12 cellular contexts compared by ENCODE assay signal in the genomic region with DNA sequence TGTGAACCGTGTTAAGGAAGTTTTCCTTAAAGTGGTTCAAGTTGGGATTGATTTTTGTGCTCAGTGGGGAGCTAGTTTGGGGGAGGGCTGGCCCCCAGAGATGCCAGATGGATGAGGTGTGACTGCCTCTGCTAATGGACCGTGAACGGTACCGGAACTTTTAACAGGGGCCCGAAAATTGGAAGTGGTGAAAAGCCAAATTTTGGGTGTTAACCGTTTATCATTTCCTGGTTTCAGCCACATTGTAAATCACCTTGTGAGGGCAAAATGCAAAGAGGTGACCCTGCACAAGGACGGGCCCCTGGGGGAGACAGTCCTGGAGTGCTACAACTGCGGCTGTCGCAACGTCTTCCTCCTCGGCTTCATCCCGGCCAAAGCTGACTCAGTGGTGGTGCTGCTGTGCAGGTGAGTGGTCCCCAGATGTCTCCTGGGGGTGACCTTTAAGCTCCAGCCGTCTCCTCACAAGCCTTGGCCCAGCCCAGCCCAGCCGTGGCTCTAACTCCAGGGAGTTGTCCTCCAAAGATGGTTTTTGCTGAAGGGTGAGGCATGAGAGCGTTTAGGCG. TPM values are rescaled to one million over a fixed set of nuclear protein-coding genes. Genes with fewer than 3 reads are reported as not detected.
A peak's percentile ranks its signal among the peaks of the same experiment; 100 is the strongest.
DNase-seq lines count a peak whose midpoint lies in the region; ATAC-seq and TF ChIP-seq lines count a peak whose summit lies in the region.
"Had no signal": no experiment of that assay in that cellular context is flagged by ENCODE, and none has a peak within 500 bp of the region (broad histone marks: within the 10 kb centered on the region; RNA-seq: fewer than 3 reads in every experiment).

No MANE protein-coding gene starts in this region.

- POLR2A ChIA-PET in MCF 10A (lab: Yijun Ruan, JAX) = interaction anchor here (1.4 to 4.0 kb wide), 2 partner anchors 18 to 88 kb away, joined by 3 to 12 read pairs; a partner anchor contains a TSS

- H3K4me1 Mint-ChIP-seq in activated CD8-positive, alpha-beta memory T cell treated with anti-CD3 and anti-CD28 coated beads, Interleukin-2, amount 10 ng/mL, durations not matched to agents 7 days and 5 days = peaks cover 55% of the 10 kb centered on the region
- peaks cover 20% of the 10 kb centered on the region for H3K4me1 Mint-ChIP-seq in MCF 10A (ENCODE audit: insufficient read depth, unreplicated experiment)

- no peaks in the 10 kb centered on the region for H3K27me3 ChIP-seq in mesenchymal stem cell (ENCODE audit: control insufficient read depth in 1 of 2, insufficient read depth in 1 of 2, low read length in 2 of 2)
- no peaks in the 10 kb centered on the region for H3K27me3 ChIP-seq in tibial nerve
- H3K27me3 ChIP-seq: pancreas had no signal

- CTCF ChIA-PET in activated CD8-positive, alpha-beta memory T cell treated with anti-CD3 and anti-CD28 coated beads, Interleukin-2, amount 10 ng/mL, durations not matched to agents 7 days and 5 days (lab: Charles Lee) = interaction anchor here (1.0 to 5.9 kb wide), 3 partner anchors 16 to 462 kb away, joined by 3 to 58 read pairs (median 3); a partner anchor contains a TSS
- CTCF ChIA-PET in MCF 10A (lab: Yijun Ruan, JAX) = interaction anchor here (0.5 to 7.7 kb wide), 8 partner anchors 12 to 461 kb away, joined by 3 to 69 read pairs (median 4); no protein-coding TSS in a partner anchor

- H3K9me3 ChIP-seq in mesenchymal stem cell (ENCODE audit: control insufficient read depth, low read length) = no peaks in the 10 kb centered on the region
- H3K9me3 ChIP-seq in tibial nerve = no peaks in the 10 kb centered on the region
- H3K9me3 ChIP-seq: pancreas had no signal

- H3K27ac ChIP-seq in mesenchymal stem cell (ENCODE audit: low read length, poor library complexity, severe bottlenecking) = no peak overlapping the region
- peak overlapping the region in 3 of 4 donors; percentile 67 to 84 (median 81) for H3K27ac ChIP-seq in tibial nerve

- no peak overlapping the region for H3K4me2 ChIP-seq in mesenchymal stem cell (ENCODE audit: low read length, poor library complexity, severe bottlenecking)

- H3K4ac ChIP-seq in mesenchymal stem cell (ENCODE audit: low read depth in 1 of 2, low read length in 2 of 2) = no peak overlapping the region

- H3K9me3 Mint-ChIP-seq in activated CD8-positive, alpha-beta memory T cell treated with anti-CD3 and anti-CD28 coated beads, Interleukin-2, amount 10 ng/mL, durations not matched to agents 7 days and 5 days (ENCODE audit: low read depth) = no peaks in the 10 kb centered on the region
- H3K9me3 Mint-ChIP-seq in MCF 10A (ENCODE audit: unreplicated experiment) = no peaks in the 10 kb centered on the region
- H3K9me3 Mint-ChIP-seq: activated T-cell treated with anti-CD3 and anti-CD28 coated beads, Interleukin-2, amount 50 U/mL, for 4 hours had no signal

- no peak overlapping the region for H3K4me3 Mint-ChIP-seq in activated CD8-positive, alpha-beta memory T cell treated with anti-CD3 and anti-CD28 coated beads, Interleukin-2, amount 10 ng/mL, durations not matched to agents 7 days and 5 days
- no peak overlapping the region for H3K4me3 Mint-ChIP-seq in MCF 10A (ENCODE audit: unreplicated experiment)
- H3K4me3 Mint-ChIP-seq: activated T-cell treated with anti-CD3 and anti-CD28 coated beads, Interleukin-2, amount 50 U/mL, for 4 hours had no signal

- no peak for ATAC-seq in activated CD8-positive, alpha-beta memory T cell treated with anti-CD3 and anti-CD28 coated beads, Interleukin-2, amount 10 ng/mL, durations not matched to agents 7 days and 5 days
- ATAC-seq in GM19328 (IDR thresholded peaks at IDR 0.05; ENCODE audit: unreplicated experiment) = no peak
- ATAC-seq in left colon = no peak

- H3K4me3 ChIP-seq in mesenchymal stem cell (ENCODE audit: insufficient read depth in 1 of 2, low read depth in 1 of 2, low read length in 2 of 2) (peak overlapping the region in 1 of 2 experiments; percentile 69), tibial nerve (no peak overlapping the region)
- H3K4me3 ChIP-seq: pancreas had no signal

- BruUV-seq in MCF 10A (replicated peaks; lab: Mats Ljungman, UMichigan) = no TSS peak

- H3K27me3 Mint-ChIP-seq in activated CD8-positive, alpha-beta memory T cell treated with anti-CD3 and anti-CD28 coated beads, Interleukin-2, amount 10 ng/mL, durations not matched to agents 7 days and 5 days = no peaks in the 10 kb centered on the region
- no peaks in the 10 kb centered on the region for H3K27me3 Mint-ChIP-seq in MCF 10A (ENCODE audit: insufficient read depth, unreplicated experiment)

- DNase-seq in activated CD8-positive, alpha-beta memory T cell treated with anti-CD3 and anti-CD28 coated beads, Interleukin-2, amount 10 ng/mL, durations not matched to agents 7 days and 5 days = no peak
- no peak for DNase-seq in activated CD8-positive, alpha-beta memory T cell treated with anti-CD3 and anti-CD28 coated beads for 24 hours
- no peak for DNase-seq in MCF 10A (ENCODE audit: unreplicated experiment)
- DNase-seq in mesenchymal stem cell = no peak
- DNase-seq in tibial nerve (ENCODE audit: low spot score in 2 of 2) = no peak
- DNase-seq in T-helper 9 cell = no peak
- DNase-seq in left colon = no peak
- DNase-seq: activated T-cell treated with anti-CD3 and anti-CD28 coated beads, Interleukin-2, amount 50 U/mL, for 4 hours; GOT3; NCI-H2081 treated with DMSO at 0.1 percent for 48 hours had no signal

- no peak overlapping the region for H2BK12ac ChIP-seq in mesenchymal stem cell (ENCODE audit: low read length in 2 of 2)

- H3K79me1 ChIP-seq in mesenchymal stem cell (replicated peaks; ENCODE audit: low read length, poor library complexity, severe bottlenecking) = peaks cover 60% of the 10 kb centered on the region

- H3K18ac ChIP-seq in mesenchymal stem cell (ENCODE audit: low read depth in 1 of 2, low read length in 2 of 2) = no peak overlapping the region

- no peak overlapping the region for H4K8ac ChIP-seq in mesenchymal stem cell (ENCODE audit: low read length)

- H3K36me3 Mint-ChIP-seq in activated CD8-positive, alpha-beta memory T cell treated with anti-CD3 and anti-CD28 coated beads, Interleukin-2, amount 10 ng/mL, durations not matched to agents 7 days and 5 days = peaks cover 38% of the 10 kb centered on the region
- peaks cover 85% of the 10 kb centered on the region for H3K36me3 Mint-ChIP-seq in MCF 10A (ENCODE audit: insufficient read depth, unreplicated experiment)

- no peak for TF ChIP-seq CTCF in MCF 10A (IDR thresholded peaks at IDR 0.05; ENCODE audit: unreplicated experiment)
- TF ChIP-seq CTCF in tibial nerve (IDR thresholded peaks at IDR 0.05) = no peak

- TF ChIP-seq POLR2A in tibial nerve (IDR thresholded peaks at IDR 0.05) = no peak

- H3K36me3 ChIP-seq in mesenchymal stem cell (ENCODE audit: control insufficient read depth in 1 of 2, insufficient read depth in 2 of 2, low read depth in 1 of 2, low read length in 2 of 2) (peaks cover 50 to 77% of the 10 kb centered on the region in 2 experiments), tibial nerve (peaks cover 0 to 57% (median 38%) of the 10 kb centered on the region in 3 donors)

- no peak overlapping the region for H2BK120ac ChIP-seq in mesenchymal stem cell (ENCODE audit: low read depth, low read length)

- peak overlapping the region; percentile 87 for H3K9ac ChIP-seq in mesenchymal stem cell (ENCODE audit: low read length)

- H3K23ac ChIP-seq in mesenchymal stem cell (ENCODE audit: low read length in 2 of 2) = no peak overlapping the region

- H2BK15ac ChIP-seq in mesenchymal stem cell (ENCODE audit: low read depth, poor library complexity, severe bottlenecking) = no peak overlapping the region

- intact Hi-C loops in MCF 10A (cut with micrococcal nuclease) (no loop called here), left colon (cut with DNase I, micrococcal nuclease) (loop anchor here (5.0 to 10.0 kb wide), 2 partner anchors 255 to 258 kb away; no protein-coding TSS in a partner anchor)

- no peak overlapping the region for H4K91ac ChIP-seq in mesenchymal stem cell (ENCODE audit: low read length)

- no peak overlapping the region for H2BK5ac ChIP-seq in mesenchymal stem cell (ENCODE audit: low read depth, low read length, poor library complexity, severe bottlenecking)

- 88% methylated on average over 16 of the region's 16 CpGs for WGBS in mesenchymal stem cell
- WGBS in tibial nerve, 2 donors = 56 to 60% methylated on average over 16 of the region's 16 CpGs

- no peak for TF ChIP-seq EP300 in tibial nerve (IDR thresholded peaks at IDR 0.05)

- no peak overlapping the region for H3K14ac ChIP-seq in mesenchymal stem cell (ENCODE audit: low read length in 2 of 2)

- H2AK5ac ChIP-seq in mesenchymal stem cell (ENCODE audit: low read length, severe bottlenecking) = no peak overlapping the region

- H2AFZ ChIP-seq in mesenchymal stem cell (ENCODE audit: low read depth, low read length) = no peak overlapping the region

- peaks cover 23% of the 10 kb centered on the region for H3K4me1 ChIP-seq in mesenchymal stem cell (ENCODE audit: control insufficient read depth, insufficient read depth, low read depth, low read length)
- H3K4me1 ChIP-seq in tibial nerve = peaks cover 0 to 63% (median 44%) of the 10 kb centered on the region in 4 donors

- peak overlapping the region; percentile 76 for H3K27ac Mint-ChIP-seq in activated CD8-positive, alpha-beta memory T cell treated with anti-CD3 and anti-CD28 coated beads, Interleukin-2, amount 10 ng/mL, durations not matched to agents 7 days and 5 days
- H3K27ac Mint-ChIP-seq in MCF 10A (ENCODE audit: low read depth, unreplicated experiment) = peak overlapping the region; percentile 16

RNA-seq across cellular contexts. Expression of a gene that starts 18.2 kb away (rescaled TPM):
- total RNA-seq in activated CD8-positive, alpha-beta memory T cell treated with anti-CD3 and anti-CD28 coated beads, Interleukin-2, amount 10 ng/mL, durations not matched to agents 7 days and 5 days = 10 to 100 TPM; 98.4 to 98.7 TPM
- total RNA-seq in MCF 10A (2022) = 79.8 and 85.0 TPM in 2 replicates
- 16.0 TPM for polyA plus RNA-seq in mesenchymal stem cell (2013, experiment 1 of 2)
- 15.0 TPM for polyA plus RNA-seq in mesenchymal stem cell (2013, experiment 2 of 2)
- 100 to 1,000 TPM in 1 of 4 donors, 10 to 100 TPM in 3; 75.6 to 117 (median 87.9) TPM for total RNA-seq in tibial nerve
- total RNA-seq in left colon = 10 to 100 TPM; 67.6 to 81.8 TPM

RNA-seq across cellular contexts. Expression of a gene that starts 46.0 kb away (rescaled TPM):
- not detected for total RNA-seq in activated CD8-positive, alpha-beta memory T cell treated with anti-CD3 and anti-CD28 coated beads, Interleukin-2, amount 10 ng/mL, durations not matched to agents 7 days and 5 days
- not detected in 2 replicates for total RNA-seq in MCF 10A (2022)
- polyA plus RNA-seq in mesenchymal stem cell (2013, experiment 1 of 2) = 1.5 TPM
- polyA plus RNA-seq in mesenchymal stem cell (2013, experiment 2 of 2) = 1.6 TPM
- 10 to 100 TPM in 3 of 4 donors, 1 to 10 TPM in 1; 7.0 to 14.9 (median 13.4) TPM for total RNA-seq in tibial nerve
- total RNA-seq in left colon = under 1 TPM; 0.12 to 0.59 TPM

RNA-seq across cellular contexts. Expression of a gene that starts 58.8 kb away (rescaled TPM):
- total RNA-seq in activated CD8-positive, alpha-beta memory T cell treated with anti-CD3 and anti-CD28 coated beads, Interleukin-2, amount 10 ng/mL, durations not matched to agents 7 days and 5 days = not detected
- not detected in 2 replicates for total RNA-seq in MCF 10A (2022)
- polyA plus RNA-seq in mesenchymal stem cell (2013, experiment 1 of 2) = not detected
- polyA plus RNA-seq in mesenchymal stem cell (2013, experiment 2 of 2) = not detected
- total RNA-seq in tibial nerve = 100 to 1,000 TPM in 1 of 4 donors, 10 to 100 TPM in 3; 14.0 to 117 (median 25.3) TPM
- not detected for total RNA-seq in left colon
- total RNA-seq: activated T-cell treated with anti-CD3 and anti-CD28 coated beads, Interleukin-2, amount 50 U/mL, for 4 hours had no signal

Comparison
In these comparisons a context has a peak if more than half of its experiments do, and no peak if none do; other contexts are left out.
1. RNA of a gene that starts 58.8 kb away (total RNA-seq): 14.0 to 117 TPM in tibial nerve; not detected in left colon, not detected in activated CD8-positive, alpha-beta memory T cell treated with anti-CD3 and anti-CD28 coated beads, Interleukin-2, amount 10 ng/mL, durations not matched to agents 7 days and 5 days and not detected in MCF 10A; every median in the first group is over 10 times any median in the second.